1 cellular context compared by ENCODE assay signal in the genomic region with DNA sequence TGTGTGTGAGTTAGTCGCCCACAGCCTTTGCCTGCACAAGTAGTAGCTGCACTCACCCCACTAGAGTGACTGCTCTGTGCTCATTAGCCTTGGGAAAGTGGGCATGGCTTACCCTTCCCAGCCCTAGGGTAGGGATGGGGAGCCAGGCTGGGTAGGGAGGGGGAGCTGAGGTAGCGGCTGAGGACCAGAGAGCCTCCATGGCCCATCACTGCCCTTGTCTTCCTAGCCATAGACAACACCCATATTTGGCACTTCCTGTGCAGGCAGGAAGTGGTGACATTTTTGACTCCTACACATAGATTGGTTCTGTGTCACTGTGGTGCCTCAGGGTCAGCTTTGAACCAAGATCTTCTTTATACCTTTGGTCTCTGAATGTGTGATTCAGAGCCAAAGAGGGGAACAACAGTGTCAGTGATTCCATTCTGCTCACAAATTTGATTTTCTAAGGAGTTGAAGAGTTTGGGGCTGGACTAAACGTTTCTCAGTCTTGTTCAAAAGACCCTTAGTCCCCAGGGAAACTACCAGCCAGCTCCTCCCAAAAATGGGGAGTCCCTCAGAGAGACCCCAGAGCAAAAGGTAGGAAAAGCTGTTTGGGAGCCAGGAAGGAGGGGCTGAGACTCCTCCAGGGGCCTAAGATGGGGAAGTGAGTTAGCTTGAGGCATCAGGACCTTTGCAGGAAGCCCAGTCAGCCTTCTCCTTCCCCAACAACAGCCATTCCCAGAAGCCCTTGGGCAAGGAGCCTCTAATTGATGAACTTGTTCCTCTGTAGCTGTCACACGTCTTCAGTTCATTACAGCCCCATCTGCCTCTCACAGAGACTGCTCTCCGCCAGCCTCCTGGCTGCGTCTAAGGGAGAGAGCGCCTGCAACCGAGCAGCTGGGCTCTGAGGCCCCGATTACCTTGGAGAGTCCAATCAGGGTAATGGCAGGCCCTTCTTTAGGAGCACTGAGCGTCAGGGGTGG.
TF ChIP-seq lines count a peak whose summit lies in the region.

No MANE protein-coding gene starts in this region.

TF ChIP-seq in GM23338, 12 proteins besides CTCF, POLR2A, EP300 and RAD21 (continued from another document):
- TF ChIP-seq, protein P1, sequence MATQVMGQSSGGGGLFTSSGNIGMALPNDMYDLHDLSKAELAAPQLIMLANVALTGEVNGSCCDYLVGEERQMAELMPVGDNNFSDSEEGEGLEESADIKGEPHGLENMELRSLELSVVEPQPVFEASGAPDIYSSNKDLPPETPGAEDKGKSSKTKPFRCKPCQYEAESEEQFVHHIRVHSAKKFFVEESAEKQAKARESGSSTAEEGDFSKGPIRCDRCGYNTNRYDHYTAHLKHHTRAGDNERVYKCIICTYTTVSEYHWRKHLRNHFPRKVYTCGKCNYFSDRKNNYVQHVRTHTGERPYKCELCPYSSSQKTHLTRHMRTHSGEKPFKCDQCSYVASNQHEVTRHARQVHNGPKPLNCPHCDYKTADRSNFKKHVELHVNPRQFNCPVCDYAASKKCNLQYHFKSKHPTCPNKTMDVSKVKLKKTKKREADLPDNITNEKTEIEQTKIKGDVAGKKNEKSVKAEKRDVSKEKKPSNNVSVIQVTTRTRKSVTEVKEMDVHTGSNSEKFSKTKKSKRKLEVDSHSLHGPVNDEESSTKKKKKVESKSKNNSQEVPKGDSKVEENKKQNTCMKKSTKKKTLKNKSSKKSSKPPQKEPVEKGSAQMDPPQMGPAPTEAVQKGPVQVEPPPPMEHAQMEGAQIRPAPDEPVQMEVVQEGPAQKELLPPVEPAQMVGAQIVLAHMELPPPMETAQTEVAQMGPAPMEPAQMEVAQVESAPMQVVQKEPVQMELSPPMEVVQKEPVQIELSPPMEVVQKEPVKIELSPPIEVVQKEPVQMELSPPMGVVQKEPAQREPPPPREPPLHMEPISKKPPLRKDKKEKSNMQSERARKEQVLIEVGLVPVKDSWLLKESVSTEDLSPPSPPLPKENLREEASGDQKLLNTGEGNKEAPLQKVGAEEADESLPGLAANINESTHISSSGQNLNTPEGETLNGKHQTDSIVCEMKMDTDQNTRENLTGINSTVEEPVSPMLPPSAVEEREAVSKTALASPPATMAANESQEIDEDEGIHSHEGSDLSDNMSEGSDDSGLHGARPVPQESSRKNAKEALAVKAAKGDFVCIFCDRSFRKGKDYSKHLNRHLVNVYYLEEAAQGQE (IDR thresholded peaks at IDR 0.05; ENCODE audit: unreplicated experiment) = no peak
TF ChIP-seq in GM23338: peak in this region for 0.
